ENCODE assay signal across 8 cellular contexts in the genomic region with DNA sequence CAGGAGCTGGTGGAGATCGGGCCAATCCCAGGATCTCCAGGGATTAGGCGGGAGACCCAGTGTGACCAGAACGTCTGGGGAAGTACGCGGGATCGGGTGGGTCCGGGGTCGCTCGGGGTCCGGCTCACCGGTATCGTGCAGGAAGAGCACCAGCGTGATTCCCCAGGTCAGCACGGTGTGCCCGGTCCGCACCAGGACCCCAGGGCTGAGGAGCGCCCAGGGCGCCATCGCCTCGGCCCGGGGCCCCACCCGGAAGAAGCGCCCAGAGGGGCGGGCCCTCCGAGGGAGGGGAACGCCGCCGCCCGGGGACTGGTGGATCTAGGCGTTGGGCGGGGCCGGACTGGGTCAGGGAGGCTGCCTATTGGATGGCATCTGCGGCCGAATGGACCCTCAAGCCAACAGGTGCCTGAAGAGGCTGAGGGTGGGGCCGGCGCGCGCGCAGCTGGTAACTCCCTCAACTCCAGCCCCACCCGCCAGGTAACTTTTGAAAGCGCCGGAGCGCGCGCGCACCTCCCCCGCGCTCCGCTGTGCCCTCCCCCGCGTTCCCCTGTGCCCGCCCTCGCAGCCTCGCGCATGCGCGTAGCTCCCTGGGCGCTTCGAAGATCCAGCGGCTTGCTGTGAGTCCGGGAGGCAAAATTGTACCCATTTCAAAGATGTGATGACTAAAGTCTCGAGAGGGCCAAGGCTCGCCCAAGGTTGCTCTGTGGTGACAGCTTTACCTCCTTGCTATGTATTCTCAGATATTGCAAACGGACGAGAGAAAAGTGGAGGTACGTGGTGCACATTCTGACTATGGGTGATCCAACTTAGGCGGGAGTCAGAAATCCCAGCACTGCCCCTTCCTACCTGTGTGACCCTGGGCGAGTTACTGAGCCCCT. TPM values are rescaled to one million over a fixed set of nuclear protein-coding genes. Genes with fewer than 3 reads are reported as not detected.
DNase-seq lines count a peak whose midpoint lies in the region; ATAC-seq, FAIRE-seq and TF ChIP-seq lines count a peak whose summit lies in the region.

A gene with protein sequence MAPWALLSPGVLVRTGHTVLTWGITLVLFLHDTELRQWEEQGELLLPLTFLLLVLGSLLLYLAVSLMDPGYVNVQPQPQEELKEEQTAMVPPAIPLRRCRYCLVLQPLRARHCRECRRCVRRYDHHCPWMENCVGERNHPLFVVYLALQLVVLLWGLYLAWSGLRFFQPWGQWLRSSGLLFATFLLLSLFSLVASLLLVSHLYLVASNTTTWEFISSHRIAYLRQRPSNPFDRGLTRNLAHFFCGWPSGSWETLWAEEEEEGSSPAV (minus strand): TSS at position 262 of the 878 bp plus-strand sequence. CDS start 34 bp downstream, at position 228.

- no peaks in the 10 kb centered on the region for H4K20me1 ChIP-seq in Loucy (ENCODE audit: insufficient read depth, low read length, poor library complexity, severe bottlenecking)

- H3K4me1 Mint-ChIP-seq in natural killer cell treated with Interleukin-12 subunit alpha and Interleukin-12 subunit beta and Interleukin-15 and Interleukin-18, amount 100 ng/mL, for 72 hours (ENCODE audit: low read depth in 2 of 2), result peaks cover 32 to 35% of the 10 kb centered on the region in 2 donors

- no peak for TF ChIP-seq CTCF in Loucy (conservative IDR thresholded peaks at IDR 0.05; ENCODE audit: low read length)
- TF ChIP-seq CTCF in fibroblast of pulmonary artery (IDR thresholded peaks at IDR 0.05; ENCODE audit: low read length, missing control alignments), result no peak

- H3K4me2 ChIP-seq in Loucy (ENCODE audit: low read depth, low read length, poor library complexity, severe bottlenecking), result peak within 1 kb of the TSS; percentile 85

- H3K9me2 ChIP-seq in Loucy (replicated peaks; ENCODE audit: low read depth, low read length), result no peaks in the 10 kb centered on the region

- H3K9ac ChIP-seq in Loucy (ENCODE audit: low read depth, low read length, poor library complexity, severe bottlenecking), result peak within 1 kb of the TSS; percentile 86

- ATAC-seq in natural killer cell treated with Interleukin-12 subunit alpha and Interleukin-12 subunit beta and Interleukin-15 and Interleukin-18, amount 100 ng/mL, for 72 hours, result peak; percentile 99
- ATAC-seq in stimulated activated naive CD8-positive, alpha-beta T cell treated with anti-CD3 and anti-CD28 coated beads, Interleukin-15, Interleukin-2, amounts not matched to agents 100 U/mL and 50 U/mL, for 24 hours, result peak; percentile 98

- H3F3A ChIP-seq in Loucy (ENCODE audit: low read depth), result no peaks in the 10 kb centered on the region

- H3K9me3 ChIP-seq in Loucy (ENCODE audit: insufficient read depth, low read depth, low read length), result no peaks in the 10 kb centered on the region

- H3K27me3 Mint-ChIP-seq in natural killer cell treated with Interleukin-12 subunit alpha and Interleukin-12 subunit beta and Interleukin-15 and Interleukin-18, amount 100 ng/mL, for 72 hours, result no peaks in the 10 kb centered on the region

- peak within 1 kb of the TSS; percentile 95 for H3K4me3 Mint-ChIP-seq in natural killer cell treated with Interleukin-12 subunit alpha and Interleukin-12 subunit beta and Interleukin-15 and Interleukin-18, amount 100 ng/mL, for 72 hours

- no peaks in the 10 kb centered on the region for H3K36me3 Mint-ChIP-seq in natural killer cell treated with Interleukin-12 subunit alpha and Interleukin-12 subunit beta and Interleukin-15 and Interleukin-18, amount 100 ng/mL, for 72 hours

- H3K4me1 ChIP-seq in Loucy (ENCODE audit: insufficient read depth, low read length, poor library complexity, severe bottlenecking), result peaks cover 6% of the 10 kb centered on the region

- peak within 1 kb of the TSS; percentile 75 to 89 for H3K27ac Mint-ChIP-seq in natural killer cell treated with Interleukin-12 subunit alpha and Interleukin-12 subunit beta and Interleukin-15 and Interleukin-18, amount 100 ng/mL, for 72 hours

- H3K27me3 ChIP-seq in Loucy (ENCODE audit: insufficient read depth, low read length, poor library complexity, severe bottlenecking), result no peaks in the 10 kb centered on the region

- no peaks in the 10 kb centered on the region for H3K36me3 ChIP-seq in Loucy (ENCODE audit: insufficient read depth, low read length)

- no peaks in the 10 kb centered on the region for H3K9me3 Mint-ChIP-seq in natural killer cell treated with Interleukin-12 subunit alpha and Interleukin-12 subunit beta and Interleukin-15 and Interleukin-18, amount 100 ng/mL, for 72 hours

- H3K79me2 ChIP-seq in Loucy (ENCODE audit: insufficient read depth, low read length), result peaks cover 15% of the 10 kb centered on the region

- peak; percentile 23 for FAIRE-seq in H54 (lab: Jason Lieb, UNC)

- DNase-seq in EL (peak; percentile 98), H54 (ENCODE audit: insufficient read length, low spot score) (peak; percentile 100), fibroblast of pulmonary artery (ENCODE audit: low read depth) (peak; percentile 93)
- DNase-seq in activated T-helper 9 cell treated with anti-CD3 and anti-CD28 coated beads, Interleukin-2, amount 50 U/mL, for 16 hours (ENCODE audit: low read depth), result peak; percentile 99
- peak; percentile 100 for DNase-seq in natural killer cell treated with Interleukin-12 subunit alpha and Interleukin-12 subunit beta and Interleukin-15 and Interleukin-18, amount 100 ng/mL, for 72 hours (ENCODE audit: low spot score)
- DNase-seq in stimulated activated naive CD8-positive, alpha-beta T cell treated with anti-CD3 and anti-CD28 coated beads, Interleukin-15, Interleukin-2, amounts not matched to agents 100 U/mL and 50 U/mL, for 24 hours, result peak; percentile 99

- peak; percentile 91 for TF ChIP-seq POLR2A in H54 (IDR thresholded peaks at IDR 0.05; ENCODE audit: low read depth, low read length)
- peak; percentile 94 for TF ChIP-seq POLR2A in Raji (IDR thresholded peaks at IDR 0.05; ENCODE audit: insufficient read depth, low read depth, low read length)

- H3K4me3 ChIP-seq in Loucy (ENCODE audit: low read length, poor library complexity, severe bottlenecking) (peak within 1 kb of the TSS; percentile 85), fibroblast of pulmonary artery (replicated peaks; ENCODE audit: low read depth, low read length) (peak within 1 kb of the TSS; percentile 72)

- peak within 1 kb of the TSS; percentile 70; the same call in 1 of the 2 replicates for H2AFZ ChIP-seq in Loucy (ENCODE audit: low read length)

RNA-seq across cellular contexts. Expression of the gene that starts here (rescaled TPM):
- 10 to 100 TPM; 56.3 to 72.3 TPM for total RNA-seq in natural killer cell treated with Interleukin-12 subunit alpha and Interleukin-12 subunit beta and Interleukin-15 and Interleukin-18, amount 100 ng/mL, for 72 hours

Comparison
In these comparisons a context has a peak if more than half of its experiments do, and no peak if none do; other contexts are left out.
1. Peak in every context shown above with its lines: DNase-seq, ATAC-seq and H3K4me3 ChIP-seq.